ENCODE assay signal across 8 cellular contexts in genomic region chr9:114382951-114383865, GRCh38. TPM values are rescaled to one million over a fixed set of nuclear protein-coding genes. Genes with fewer than 3 reads are reported as not detected.
DNase-seq lines count a peak whose midpoint lies in the region; ATAC-seq and TF ChIP-seq lines count a peak whose summit lies in the region.

No MANE protein-coding gene starts in this region.

- peak overlapping the region; percentile 95 for H3K27ac ChIP-seq in KMS-11
- peak overlapping the region; percentile 7 to 91 (median 82) for H3K27ac ChIP-seq in gastroesophageal sphincter
- H3K27ac ChIP-seq in body of pancreas, result peak overlapping the region in 2 of 4 donors; percentile 18 to 36

- peaks cover 95% of the 10 kb centered on the region for H3K79me2 ChIP-seq in KMS-11 (ENCODE audit: insufficient read depth, low read depth)

- H2AFZ ChIP-seq in KMS-11 (ENCODE audit: low read depth), result no peak overlapping the region

- H3K4me2 ChIP-seq in KMS-11, result peak overlapping the region; percentile 91

- TF ChIP-seq POLR2A in gastroesophageal sphincter (IDR thresholded peaks at IDR 0.05) (no peak), body of pancreas (IDR thresholded peaks at IDR 0.05) (no peak)

- TF ChIP-seq CTCF in KMS-11 (conservative IDR thresholded peaks at IDR 0.05; ENCODE audit: low read depth, low read length) (no peak), gastroesophageal sphincter (IDR thresholded peaks at IDR 0.05) (no peak), body of pancreas (IDR thresholded peaks at IDR 0.05) (no peak)

- H3K9me3 ChIP-seq in gastroesophageal sphincter, result no peaks in the 10 kb centered on the region
- no peaks in the 10 kb centered on the region for H3K9me3 ChIP-seq in body of pancreas

- no peaks in the 10 kb centered on the region for H4K20me1 ChIP-seq in KMS-11 (ENCODE audit: insufficient read depth)

- no peak overlapping the region for H3K9ac ChIP-seq in KMS-11

- no peak for TF ChIP-seq EP300 in gastroesophageal sphincter (IDR thresholded peaks at IDR 0.05)

- WGBS in gastroesophageal sphincter (ENCODE audit: low coverage in 1 of 2), 2 donors, result 46 to 53% methylated on average over 4 to 10 of the region's 17 CpGs
- WGBS in body of pancreas, 2 donors, result 65 to 69% methylated on average over 15 to 17 of the region's 17 CpGs

- DNase-seq in GM04504 (ENCODE audit: low read depth) (peak; percentile 69), activated T-cell treated with anti-CD3 and anti-CD28 coated beads for 48 hours (ENCODE audit: low read depth) (peak; percentile 67), skeletal muscle cell (ENCODE audit: low read depth) (peak; percentile 41), body of pancreas (no peak), retina (no peak)

- H3K27me3 ChIP-seq in KMS-11 (ENCODE audit: insufficient read depth, low read depth) (no peaks in the 10 kb centered on the region), gastroesophageal sphincter (no peaks in the 10 kb centered on the region), body of pancreas (no peaks in the 10 kb centered on the region)

- intact Hi-C loops in body of pancreas (cut with DNase I), result no loop called here

- H3K4me1 ChIP-seq in KMS-11 (ENCODE audit: low read depth, poor library complexity, severe bottlenecking) (peaks cover 49% of the 10 kb centered on the region), gastroesophageal sphincter (peaks cover 0 to 76% (median 45%) of the 10 kb centered on the region in 3 donors), body of pancreas (peaks cover 7% of the 10 kb centered on the region)

- peaks cover 7% of the 10 kb centered on the region; the same call in 1 of the 2 replicates for H3K36me3 ChIP-seq in KMS-11 (ENCODE audit: insufficient read depth)
- peaks cover 0 to 31% of the 10 kb centered on the region in 2 donors for H3K36me3 ChIP-seq in gastroesophageal sphincter
- H3K36me3 ChIP-seq in body of pancreas (replicated peaks in 1 of 2; ENCODE audit: insufficient read depth in 1 of 2, low read depth in 2 of 2), result no peaks in the 10 kb centered on the region

- no peak overlapping the region for H3K4me3 ChIP-seq in KMS-11 (IDR thresholded peaks at IDR 0.05; ENCODE audit: insufficient read depth, low read depth, low read length)
- peak overlapping the region in 1 of 2 donors; percentile 21 for H3K4me3 ChIP-seq in gastroesophageal sphincter
- no peak overlapping the region for H3K4me3 ChIP-seq in skeletal muscle cell (ENCODE audit: low read depth, low read length)
- no peak overlapping the region for H3K4me3 ChIP-seq in body of pancreas

- peak; percentile 34 for ATAC-seq in gastroesophageal sphincter
- ATAC-seq in body of pancreas, result no peak
- no peak for ATAC-seq in GM18502 (IDR thresholded peaks at IDR 0.05; ENCODE audit: poor library complexity, unreplicated experiment)

RNA-seq across cellular contexts. Expression of gene AKNA, which starts 4.6 kb away (rescaled TPM):
- total RNA-seq in gastroesophageal sphincter, result 10 to 100 TPM in 3 of 4 donors, 1 to 10 TPM in 1; 8.8 to 24.3 (median 19.0) TPM
- 10 to 100 TPM in 1 of 2 donors, 1 to 10 TPM in 1; 7.3 to 11.9 TPM for total RNA-seq in body of pancreas

RNA-seq across cellular contexts. Expression of gene ORM2, which starts 53.5 kb away (rescaled TPM):
- not detected for total RNA-seq in gastroesophageal sphincter
- not detected for total RNA-seq in body of pancreas

Comparison
In these comparisons a context has a peak if more than half of its experiments do, and no peak if none do; other contexts are left out.
1. DNase-seq: peak in GM04504 (single experiment), activated T-cell treated with anti-CD3 and anti-CD28 coated beads for 48 hours (single experiment) and skeletal muscle cell (single experiment); none in body of pancreas (0 of 4) and retina (single experiment).